In genomic region chr3:48504051-48504946, GRCh38 we compare ENCODE assay signal across 8 cellular contexts. TPM values are rescaled to one million over a fixed set of nuclear protein-coding genes. Genes with fewer than 3 reads are reported as not detected.
DNase-seq lines count a peak whose midpoint lies in the region; TF ChIP-seq lines count a peak whose summit lies in the region.

SHISA5 (minus strand) TSS chr3:48504174; CDS start chr3:48504094, 80 bp downstream.

- no peak for TF ChIP-seq EP300 in esophagus muscularis mucosa (IDR thresholded peaks at IDR 0.05)

- WGBS in esophagus muscularis mucosa, result 2% methylated on average over 26 of the region's 66 CpGs

- peak; percentile 20 for DNase-seq in NCI-H146 (lab: John Stamatoyannopoulos, UW)
- no peak for DNase-seq in NCI-H146 treated with DMSO at 0.1 percent for 48 hours (lab: John Stamatoyannopoulos, UW; ENCODE audit: unreplicated experiment)
- DNase-seq in NOMO-1 treated with dmso at 0.1 percent for 144 hours (lab: John Stamatoyannopoulos, UW; ENCODE audit: unreplicated experiment), result peak; percentile 7
- peak; percentile 68 to 73 for DNase-seq in activated T-cell treated with anti-CD3 and anti-CD28 coated beads, Interleukin-2, amount 50 U/mL, for 48 hours
- DNase-seq in esophagus muscularis mucosa (ENCODE audit: extremely low spot score), result no peak
- DNase-seq in stimulated activated naive CD4-positive, alpha-beta T cell treated with Interleukin-2 at 50 U/mL for 16 hours (lab: John Stamatoyannopoulos, UW), result peak; percentile 49
- no peak for DNase-seq in NCI-H2081 treated with DMSO at 0.1 percent for 48 hours (lab: John Stamatoyannopoulos, UW)

- peaks cover 0 to 3% (median 0%) of the 10 kb centered on the region in 4 donors for H3K27me3 ChIP-seq in esophagus muscularis mucosa
- no peaks in the 10 kb centered on the region for H3K27me3 ChIP-seq in muscle layer of colon (ENCODE audit: control insufficient read depth in 1 of 2, insufficient read depth in 2 of 2, low read length in 2 of 2)

- peak within 1 kb of the TSS; percentile 61 for H3K9ac ChIP-seq in muscle layer of colon (ENCODE audit: low read length)

- H3K27ac ChIP-seq in esophagus muscularis mucosa (replicated peaks in 1 of 4) (peak within 1 kb of the TSS; percentile 83 to 98 (median 91)), muscle layer of colon (ENCODE audit: low read depth, low read length) (peak within 1 kb of the TSS; percentile 89)

- no peak for TF ChIP-seq CTCF in esophagus muscularis mucosa (IDR thresholded peaks at IDR 0.05)

- intact Hi-C loops in esophagus muscularis mucosa (cut with DNase I), result loop anchor here (10.0 kb wide), 1 partner anchor 59 kb away; the partner anchor contains the start of genes ATRIP, CCDC51 and TMA7

- H3K36me3 ChIP-seq in esophagus muscularis mucosa (peaks cover 5 to 18% (median 10%) of the 10 kb centered on the region in 4 donors), muscle layer of colon (ENCODE audit: insufficient read depth, low read length) (no peaks in the 10 kb centered on the region)

- H3K9me3 ChIP-seq in esophagus muscularis mucosa, result no peaks in the 10 kb centered on the region
- H3K9me3 ChIP-seq in muscle layer of colon (ENCODE audit: low read length), result no peaks in the 10 kb centered on the region

- peaks cover 30 to 42% (median 41%) of the 10 kb centered on the region in 4 donors for H3K4me1 ChIP-seq in esophagus muscularis mucosa
- peaks cover 20% of the 10 kb centered on the region for H3K4me1 ChIP-seq in muscle layer of colon (ENCODE audit: insufficient read depth, low read length)

- H3K4me3 ChIP-seq in esophagus muscularis mucosa (peak within 1 kb of the TSS; percentile 63 to 78 (median 72)), muscle layer of colon (ENCODE audit: low read depth in 1 of 2, low read length in 2 of 2) (peak within 1 kb of the TSS; percentile 66 to 68)

- no peak for TF ChIP-seq POLR2A in esophagus muscularis mucosa (IDR thresholded peaks at IDR 0.05; ENCODE audit: low read depth)

RNA-seq across cellular contexts. Expression of gene SHISA5, which starts in this region (rescaled TPM):
- 100 to 1,000 TPM; 101 to 158 (median 148) TPM for total RNA-seq in esophagus muscularis mucosa

Comparison
In these comparisons a context has a peak if more than half of its experiments do, and no peak if none do; other contexts are left out.
1. DNase-seq: peak in NCI-H146 (single experiment), NOMO-1 treated with dmso at 0.1 percent for 144 hours (single experiment), activated T-cell treated with anti-CD3 and anti-CD28 coated beads, Interleukin-2, amount 50 U/mL, for 48 hours (2 of 2) and stimulated activated naive CD4-positive, alpha-beta T cell treated with Interleukin-2 at 50 U/mL for 16 hours (single experiment); none in NCI-H146 treated with DMSO at 0.1 percent for 48 hours (single experiment), esophagus muscularis mucosa (single experiment) and NCI-H2081 treated with DMSO at 0.1 percent for 48 hours (single experiment).